9 cellular contexts compared by ENCODE assay signal in the genomic region with DNA sequence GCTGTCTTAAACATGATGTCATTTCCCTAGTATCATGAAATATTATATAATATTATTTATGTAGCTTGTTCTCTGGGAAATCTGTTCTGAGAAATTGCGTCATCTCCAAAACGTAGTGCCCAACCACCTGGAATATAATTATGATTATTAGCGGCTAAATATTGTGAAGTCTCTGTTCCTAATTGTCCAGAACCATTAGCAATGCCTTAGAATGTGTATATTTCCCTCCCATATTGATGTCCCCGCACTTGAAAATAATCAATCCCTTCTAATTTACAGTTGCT. TPM values are rescaled to one million over a fixed set of nuclear protein-coding genes. Genes with fewer than 3 reads are reported as not detected.
"Had no signal": no experiment of that assay in that cellular context is flagged by ENCODE, and none has a peak within 500 bp of the region (broad histone marks: within the 10 kb centered on the region; RNA-seq: fewer than 3 reads in every experiment).

No MANE protein-coding gene starts in this region.

- H3K27ac Mint-ChIP-seq: H9, HFFc6 had no signal

- DNase-seq: GOT3 had no signal

- H2AFZ ChIP-seq: GM23248 had no signal

- H3K27ac ChIP-seq: GM23248 had no signal

- H3K9me3 ChIP-seq: HAP-1 had no signal

- H3K4me2 ChIP-seq: GM23338 had no signal

- H3K4me3 ChIP-seq: GM23338, HAP-1 had no signal

- H3K4me3 Mint-ChIP-seq: GM23338, H9, HFFc6 had no signal

- H3K36me3 ChIP-seq: HAP-1 had no signal

- H3K9ac ChIP-seq: GM23248 had no signal

- H3K9me3 Mint-ChIP-seq: H9, HFFc6 had no signal

- H3K4me1 ChIP-seq: HAP-1 had no signal

RNA-seq across cellular contexts. Expression of a gene that starts 54.4 kb away (rescaled TPM):
- total RNA-seq: GM23248, GM23338, H1, H4, H7, H9, HFFc6 had no signal
- polyA plus RNA-seq: GM23248, GM23338, H1 had no signal
